Comparison of ENCODE assay signal across 26 cellular contexts in the genomic region with DNA sequence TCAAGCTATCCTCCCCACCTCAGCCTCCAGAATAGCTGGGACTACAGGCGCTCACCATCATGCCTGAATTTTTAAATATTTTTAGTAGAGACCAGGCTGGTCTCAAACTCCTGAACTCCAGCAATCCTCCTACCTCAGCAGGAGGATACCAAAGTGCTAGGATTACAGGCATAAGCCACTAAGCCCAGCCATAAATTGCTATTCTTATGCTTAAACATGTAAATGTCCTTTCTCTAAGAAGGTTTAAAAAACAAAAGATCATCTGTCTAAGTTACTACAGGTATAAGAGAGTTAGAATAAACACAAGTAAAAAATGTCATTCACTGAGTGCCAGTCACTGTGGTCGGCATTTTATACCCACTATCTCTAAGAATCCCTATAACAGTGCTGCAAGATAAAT.
"Had no signal": no experiment of that assay in that cellular context is flagged by ENCODE, and none has a peak within 500 bp of the region (broad histone marks: within the 10 kb centered on the region; RNA-seq: fewer than 3 reads in every experiment).

No MANE protein-coding gene starts in this region.

- H3K4me3 Mint-ChIP-seq: dendritic cell treated with granulocyte-macrophage colony-stimulating factor and Interleukin-4, amounts not matched to agents 40 ng/mL and 50 ng/mL, for 4 days; endodermal cell; naive thymus-derived CD8-positive, alpha-beta T cell; nephron progenitor cell; stimulated activated memory B cell treated with anti-CD40 and anti-IgM and Interleukin-4, amounts not matched to agents 10 μg/mL and 1 μg/mL and 100 μg/mL, for 72 hours; type B pancreatic cell had no signal

- H3K9me3 Mint-ChIP-seq: dendritic cell treated with granulocyte-macrophage colony-stimulating factor and Interleukin-4, amounts not matched to agents 40 ng/mL and 50 ng/mL, for 4 days; endodermal cell; naive thymus-derived CD8-positive, alpha-beta T cell; nephron progenitor cell; stimulated activated memory B cell treated with anti-CD40 and anti-IgM and Interleukin-4, amounts not matched to agents 10 μg/mL and 1 μg/mL and 100 μg/mL, for 72 hours; type B pancreatic cell had no signal

- H3K27me3 ChIP-seq: colonic mucosa, heart right ventricle, right atrium auricular region, sigmoid colon, testis, tibial artery had no signal

- H3K27me3 Mint-ChIP-seq: dendritic cell treated with granulocyte-macrophage colony-stimulating factor and Interleukin-4, amounts not matched to agents 40 ng/mL and 50 ng/mL, for 4 days; naive thymus-derived CD8-positive, alpha-beta T cell; stimulated activated memory B cell treated with anti-CD40 and anti-IgM and Interleukin-4, amounts not matched to agents 10 μg/mL and 1 μg/mL and 100 μg/mL, for 72 hours; type B pancreatic cell had no signal

- H3K9me3 ChIP-seq: colonic mucosa, heart right ventricle, lower lobe of right lung, prostate gland, right atrium auricular region, sigmoid colon, testis, tibial artery had no signal

- H3K27ac ChIP-seq: colonic mucosa, epithelial cell of prostate, heart right ventricle, lower lobe of right lung, prostate gland, right atrium auricular region, sigmoid colon, testis, tibial artery had no signal

- H3K36me3 ChIP-seq: colonic mucosa had no signal

- DNase-seq: colonic mucosa; effector CD8-positive, alpha-beta T cell; endodermal cell; foreskin fibroblast; glutamatergic neuron; heart right ventricle; hippocampal formation; left ventricle myocardium superior; lower lobe of right lung; naive thymus-derived CD8-positive, alpha-beta T cell; nephron progenitor cell; nucleus accumbens; sigmoid colon; stimulated activated CD4-positive, alpha-beta T cell treated with anti-CD3 and anti-CD28 coated beads, Interleukin-4, amount 100 ng/mL, for 4 hours; stimulated activated naive CD8-positive, alpha-beta T cell treated with anti-CD3 and anti-CD28 coated beads, Interleukin-15, Interleukin-2, amounts not matched to agents 100 U/mL and 50 U/mL, for 24 hours; substantia nigra; testis; tibial artery had no signal

- H3K4me3 ChIP-seq: colonic mucosa, heart right ventricle, lower lobe of right lung, prostate gland, right atrium auricular region, sigmoid colon, testis, tibial artery had no signal

- H3K27ac Mint-ChIP-seq: dendritic cell treated with granulocyte-macrophage colony-stimulating factor and Interleukin-4, amounts not matched to agents 40 ng/mL and 50 ng/mL, for 4 days; endodermal cell; nephron progenitor cell; stimulated activated memory B cell treated with anti-CD40 and anti-IgM and Interleukin-4, amounts not matched to agents 10 μg/mL and 1 μg/mL and 100 μg/mL, for 72 hours; type B pancreatic cell had no signal

- ATAC-seq: esophagus mucosa; heart right ventricle; left ventricle myocardium superior; lower lobe of right lung; naive thymus-derived CD8-positive, alpha-beta T cell; stimulated activated memory B cell treated with anti-CD40 and anti-IgM and Interleukin-4, amounts not matched to agents 10 μg/mL and 1 μg/mL and 100 μg/mL, for 72 hours; stimulated activated naive CD8-positive, alpha-beta T cell treated with anti-CD3 and anti-CD28 coated beads, Interleukin-15, Interleukin-2, amounts not matched to agents 100 U/mL and 50 U/mL, for 24 hours had no signal

- H3K4me1 Mint-ChIP-seq: endodermal cell, nephron progenitor cell had no signal

- FAIRE-seq: keratinocyte had no signal

- H3K4me1 ChIP-seq: colonic mucosa, heart right ventricle, lower lobe of right lung, prostate gland, right atrium auricular region, sigmoid colon, testis, tibial artery had no signal
